ENCODE assay signal across 9 cellular contexts in the genomic region with DNA sequence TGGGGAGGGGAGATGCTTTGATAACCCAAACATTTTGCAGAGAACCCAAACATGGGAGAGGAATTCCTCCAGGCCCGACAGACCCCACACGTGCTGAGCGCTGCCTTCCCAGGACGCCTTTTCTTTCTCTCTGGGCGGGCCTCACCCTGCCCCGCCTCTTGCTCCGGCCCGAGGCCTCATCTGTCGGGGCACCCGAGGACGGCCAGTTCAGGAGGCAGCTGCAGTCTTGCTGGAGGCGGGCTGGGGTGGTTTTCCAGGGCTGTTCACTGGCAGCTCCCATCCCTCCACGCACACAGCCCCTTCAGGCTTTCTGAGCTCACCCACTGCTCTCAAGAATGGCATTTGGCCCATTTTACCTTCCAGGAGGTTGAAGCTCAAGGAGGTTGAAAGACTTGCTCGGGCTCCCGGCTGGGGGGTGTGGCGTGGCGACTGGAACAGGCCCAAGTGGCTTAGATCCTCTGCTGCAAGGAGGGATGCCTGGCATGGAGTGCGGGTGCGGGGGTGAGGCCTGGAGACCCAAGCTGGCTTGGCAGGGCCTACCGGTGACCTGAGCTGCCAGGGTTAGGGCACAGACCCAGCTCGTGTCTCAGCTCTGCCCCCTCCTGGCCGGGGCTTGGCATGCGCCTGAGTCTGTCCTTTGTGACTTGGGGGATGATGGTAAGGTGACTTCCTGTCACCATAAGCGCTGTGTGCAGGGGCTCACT.
DNase-seq lines count a peak whose midpoint lies in the region; ATAC-seq, FAIRE-seq and TF ChIP-seq lines count a peak whose summit lies in the region.
"Had no signal": no experiment of that assay in that cellular context is flagged by ENCODE, and none has a peak within 500 bp of the region (broad histone marks: within the 10 kb centered on the region; RNA-seq: fewer than 3 reads in every experiment).

No MANE protein-coding gene starts in this region.

- H3K4me1 Mint-ChIP-seq in activated T-cell treated with anti-CD3 and anti-CD28 coated beads, Interleukin-2, amount 50 U/mL, for 72 hours (ENCODE audit: low read depth): no peaks in the 10 kb centered on the region

- H3K4me3 ChIP-seq in AG09309 (ENCODE audit: control insufficient read depth, low read depth, low read length) (no peak overlapping the region), foreskin fibroblast (ENCODE audit: low read depth in 1 of 2, low read length in 2 of 2) (no peak overlapping the region), ovary (no peak overlapping the region)

- no peaks in the 10 kb centered on the region for H3K9me3 Mint-ChIP-seq in activated T-cell treated with anti-CD3 and anti-CD28 coated beads, Interleukin-2, amount 50 U/mL, for 72 hours

- H3K36me3 ChIP-seq in ovary: no peaks in the 10 kb centered on the region

- no peaks in the 10 kb centered on the region for H3K27me3 Mint-ChIP-seq in activated T-cell treated with anti-CD3 and anti-CD28 coated beads, Interleukin-2, amount 50 U/mL, for 72 hours (ENCODE audit: low read depth)

- H3K27me3 ChIP-seq in ovary: no peaks in the 10 kb centered on the region

- TF ChIP-seq EP300 in ovary (IDR thresholded peaks at IDR 0.05): no peak

- intact Hi-C loops in ovary (cut with DNase I): no loop called here

- ATAC-seq in activated T-cell treated with anti-CD3 and anti-CD28 coated beads, Interleukin-2, amount 50 U/mL, for 72 hours (replicated peaks in 1 of 2): peak; percentile 66 to 82
- ATAC-seq in HG03457 (IDR thresholded peaks at IDR 0.05; ENCODE audit: unreplicated experiment): no peak

- H3K4me1 ChIP-seq in ovary (ENCODE audit: insufficient read depth): peaks cover 34% of the 10 kb centered on the region

- no peak for TF ChIP-seq POLR2A in ovary (IDR thresholded peaks at IDR 0.05)

- TF ChIP-seq CTCF in AG09309 (IDR thresholded peaks at IDR 0.05; ENCODE audit: control insufficient read depth, insufficient read depth, low read depth, low read length, missing control alignments): peak; percentile 82
- peak; percentile 70 for TF ChIP-seq CTCF in foreskin fibroblast (IDR thresholded peaks at IDR 0.05; ENCODE audit: low read depth, low read length)
- TF ChIP-seq CTCF in ovary (IDR thresholded peaks at IDR 0.05): peak; percentile 9 to 59 (median 42)

- FAIRE-seq in GM18507 (lab: Jason Lieb, UNC): peak; percentile 71
- FAIRE-seq: islet of Langerhans had no signal

- no peak overlapping the region for H3K4me3 Mint-ChIP-seq in activated T-cell treated with anti-CD3 and anti-CD28 coated beads, Interleukin-2, amount 50 U/mL, for 72 hours

- DNase-seq in AG09309 (ENCODE audit: low read depth) (no peak), GM18507 (ENCODE audit: extremely low spot score, insufficient read length, low read depth) (peak; percentile 51), NCI-H524 (lab: John Stamatoyannopoulos, UW) (peak; percentile 78 to 89), foreskin fibroblast (peak in 1 of 2 donors; percentile 22), ovary (peak; percentile 50 to 83 (median 67)), NCI-H128 (lab: John Stamatoyannopoulos, UW; ENCODE audit: unreplicated experiment) (no peak)
- DNase-seq in activated T-cell treated with anti-CD3 and anti-CD28 coated beads, Interleukin-2, amount 50 U/mL, for 72 hours: peak; percentile 52 to 78

- 20 to 25% (median 22%) methylated on average over 24 of the region's 24 CpGs for WGBS in ovary, 3 donors

- peak overlapping the region in 1 of 2 donors; percentile 30 for H3K27ac ChIP-seq in ovary

- H3K27ac Mint-ChIP-seq in activated T-cell treated with anti-CD3 and anti-CD28 coated beads, Interleukin-2, amount 50 U/mL, for 72 hours: no peak overlapping the region

- H3K36me3 Mint-ChIP-seq in activated T-cell treated with anti-CD3 and anti-CD28 coated beads, Interleukin-2, amount 50 U/mL, for 72 hours (ENCODE audit: insufficient read depth in 2 of 2): no peaks in the 10 kb centered on the region

- H3K9me3 ChIP-seq in ovary: no peaks in the 10 kb centered on the region

Comparison
In these comparisons a context has a peak if more than half of its experiments do, and no peak if none do; other contexts are left out.
1. DNase-seq: peak in GM18507 (single experiment), NCI-H524 (2 of 2), activated T-cell treated with anti-CD3 and anti-CD28 coated beads, Interleukin-2, amount 50 U/mL, for 72 hours (2 of 2) and ovary (5 of 5); none in AG09309 (single experiment) and NCI-H128 (single experiment).
2. Peak in every context shown above with its lines, with median percentiles within 50 percentile points of each other: CTCF ChIP-seq.